ENCODE assay signal across 20 cellular contexts in the genomic region with DNA sequence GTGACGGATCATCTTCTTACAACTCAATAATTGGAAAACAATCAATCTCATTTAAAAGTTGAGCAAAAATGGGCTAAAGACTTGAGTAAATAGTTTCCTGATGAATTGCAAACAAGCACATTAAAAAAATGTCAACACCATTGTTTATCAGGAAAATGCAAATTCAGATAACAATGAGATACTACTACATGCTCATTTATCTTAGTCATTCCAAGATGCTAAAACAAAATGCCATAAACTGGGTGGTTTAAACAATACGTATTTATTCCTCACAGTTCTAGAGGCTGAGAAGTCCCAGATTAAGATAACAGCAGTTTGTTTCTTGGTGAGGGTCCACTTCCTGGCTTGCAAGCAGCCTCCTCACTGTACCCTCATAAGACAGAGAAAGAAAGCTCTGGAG.
DNase-seq lines count a peak whose midpoint lies in the region; ATAC-seq, FAIRE-seq and TF ChIP-seq lines count a peak whose summit lies in the region.
"Had no signal": no experiment of that assay in that cellular context is flagged by ENCODE, and none has a peak within 500 bp of the region (broad histone marks: within the 10 kb centered on the region; RNA-seq: fewer than 3 reads in every experiment).

No MANE protein-coding gene starts in this region.

- H3K36me3 Mint-ChIP-seq in GM23338 (ENCODE audit: low read depth) = no peaks in the 10 kb centered on the region
- H3K36me3 Mint-ChIP-seq: CD8-positive, alpha-beta T cell had no signal

- no peak overlapping the region for H3K27ac Mint-ChIP-seq in GM23338
- H3K27ac Mint-ChIP-seq: B cell; CD4-positive, alpha-beta T cell; CD8-positive, alpha-beta T cell had no signal

- no peaks in the 10 kb centered on the region for H3K79me1 ChIP-seq in mesendoderm (ENCODE audit: low read length)

- H3K79me2 ChIP-seq in GM23338 (replicated peaks; ENCODE audit: insufficient read depth) (no peaks in the 10 kb centered on the region), mesendoderm (ENCODE audit: control insufficient read depth, insufficient read depth, low read length) (no peaks in the 10 kb centered on the region)

- H4K5ac ChIP-seq in mesendoderm (ENCODE audit: low read length) = no peak overlapping the region

- peaks cover 14% of the 10 kb centered on the region for H3K4me1 Mint-ChIP-seq in GM23338
- H3K4me1 Mint-ChIP-seq: B cell had no signal

- no peak overlapping the region for H3K18ac ChIP-seq in mesendoderm (ENCODE audit: low read length)

- ATAC-seq in GM23338 = no peak
- ATAC-seq: A549; CD8-positive, alpha-beta T cell had no signal

- H3K27me3 ChIP-seq in GM23338 (ENCODE audit: insufficient read depth) (no peaks in the 10 kb centered on the region), mesendoderm (ENCODE audit: insufficient read depth, low read length, poor library complexity) (no peaks in the 10 kb centered on the region)
- H3K27me3 ChIP-seq: BLaER1 treated with 17β-estradiol and CSF1 and Interleukin-3, amounts not matched to agents 10 nM and 100 nM had no signal

- H3K36me3 ChIP-seq in GM23338 (ENCODE audit: insufficient read depth) (no peaks in the 10 kb centered on the region), mesendoderm (ENCODE audit: control insufficient read depth, insufficient read depth, low read length) (no peaks in the 10 kb centered on the region)
- H3K36me3 ChIP-seq: BLaER1 treated with 17β-estradiol and CSF1 and Interleukin-3, amounts not matched to agents 10 nM and 100 nM had no signal

- no peak overlapping the region for H2BK120ac ChIP-seq in mesendoderm (ENCODE audit: low read depth, low read length)

- H3K4ac ChIP-seq in mesendoderm (ENCODE audit: low read depth, low read length) = no peak overlapping the region

- H3K4me3 Mint-ChIP-seq in GM23338 = no peak overlapping the region
- H3K4me3 Mint-ChIP-seq: B cell; CD4-positive, alpha-beta T cell; CD8-positive, alpha-beta T cell had no signal

- H2BK5ac ChIP-seq in mesendoderm (ENCODE audit: low read length) = no peak overlapping the region

- H2AFZ ChIP-seq in GM23338 = no peak overlapping the region

- no peak for TF ChIP-seq POLR2A in GM12891 (IDR thresholded peaks at IDR 0.05; ENCODE audit: low read depth, low read length)

- peak; percentile 68 for FAIRE-seq in endometrium (lab: Jason Lieb, UNC)
- FAIRE-seq in GM12891 (lab: Jason Lieb, UNC) = no peak
- FAIRE-seq: A549, D721Med, GM12892, GM18507 had no signal

- H2BK15ac ChIP-seq in mesendoderm (replicated peaks; ENCODE audit: low read depth) = no peak overlapping the region

- peak; percentile 8 for DNase-seq in GM23338 (ENCODE audit: low spot score)
- DNase-seq in mesendoderm = peak; percentile 53
- DNase-seq in stimulated activated CD4-positive, alpha-beta T cell treated with anti-CD3 and anti-CD28 coated beads, Interleukin-15, amount 100 ng/mL, for 24 hours = no peak
- DNase-seq in GM12891 (ENCODE audit: insufficient read length, low spot score) = no peak
- DNase-seq: AML-193; Caco-2; Calu3; CD4-positive, alpha-beta T cell; CD8-positive, alpha-beta T cell; DMS79 treated with DMSO at 0.1 percent for 48 hours; GF-D8 had no signal

- peaks cover 2% of the 10 kb centered on the region for H3K27me3 Mint-ChIP-seq in GM23338 (ENCODE audit: insufficient read depth, low read depth, poor library complexity)
- H3K27me3 Mint-ChIP-seq: B cell; CD4-positive, alpha-beta T cell had no signal

- no peak overlapping the region for H4K8ac ChIP-seq in mesendoderm (ENCODE audit: low read depth, low read length)

- no peaks in the 10 kb centered on the region for H3K9me3 Mint-ChIP-seq in GM23338
- H3K9me3 Mint-ChIP-seq: CD4-positive, alpha-beta T cell; CD8-positive, alpha-beta T cell had no signal

- H2AK5ac ChIP-seq in mesendoderm (ENCODE audit: low read length) = no peak overlapping the region

- 0 out of 2 replicates have a peak, but pooled peaks cover 9% of the 10 kb centered on the region for H3K4me1 ChIP-seq in GM23338 (ENCODE audit: insufficient read depth)
- H3K4me1 ChIP-seq in mesendoderm (ENCODE audit: control insufficient read depth, low read depth, low read length) = no peaks in the 10 kb centered on the region
- H3K4me1 ChIP-seq: A549; BLaER1 treated with 17β-estradiol and CSF1 and Interleukin-3, amounts not matched to agents 10 nM and 100 nM had no signal

- no peaks in the 10 kb centered on the region for H4K20me1 ChIP-seq in GM23338 (replicated peaks; ENCODE audit: insufficient read depth)
- H4K20me1 ChIP-seq: BLaER1 treated with 17β-estradiol and CSF1 and Interleukin-3, amounts not matched to agents 10 nM and 100 nM had no signal

- no CpG with 5 or more reads among the region's 2 CpGs for WGBS in mesendoderm (ENCODE audit: extremely low coverage, insufficient coverage, low lambda C conversion rate)

- H3K27ac ChIP-seq in GM23338 (ENCODE audit: low read depth) = no peak overlapping the region
- H3K27ac ChIP-seq in mesendoderm (ENCODE audit: low read depth, low read length) = no peak overlapping the region
- H3K27ac ChIP-seq: 22Rv1; A549; BLaER1 treated with 17β-estradiol and CSF1 and Interleukin-3, amounts not matched to agents 10 nM and 100 nM; C4-2B had no signal

- no peaks in the 10 kb centered on the region for H3K9me2 ChIP-seq in GM23338 (ENCODE audit: insufficient read depth)

- H3K4me3 ChIP-seq in GM23338 = no peak overlapping the region
- no peak overlapping the region for H3K4me3 ChIP-seq in mesendoderm (ENCODE audit: low read length)
- H3K4me3 ChIP-seq: A549; BLaER1 treated with 17β-estradiol and CSF1 and Interleukin-3, amounts not matched to agents 10 nM and 100 nM had no signal

- no peak overlapping the region for H3K9ac ChIP-seq in mesendoderm (ENCODE audit: low read length)
- H3K9ac ChIP-seq: BLaER1 treated with 17β-estradiol and CSF1 and Interleukin-3, amounts not matched to agents 10 nM and 100 nM had no signal

- TF ChIP-seq CTCF in GM23338 (conservative IDR thresholded peaks at IDR 0.05; ENCODE audit: low read depth in 2 of 2) = no peak

- H3K4me2 ChIP-seq in GM23338 (peak overlapping the region; percentile 18; the same call in 1 of the 2 replicates), mesendoderm (ENCODE audit: low read length) (no peak overlapping the region)
- H3K4me2 ChIP-seq: A549; BLaER1 treated with 17β-estradiol and CSF1 and Interleukin-3, amounts not matched to agents 10 nM and 100 nM had no signal

- H3F3A ChIP-seq in GM23338 (replicated peaks; ENCODE audit: low read depth) = no peaks in the 10 kb centered on the region

- no peak overlapping the region for H3K23ac ChIP-seq in mesendoderm (ENCODE audit: low read length)

- H3K56ac ChIP-seq in mesendoderm (ENCODE audit: low read length) = no peak overlapping the region

TF ChIP-seq in GM23338, 12 proteins besides CTCF, POLR2A, EP300 and RAD21 (continues in another document):
- no peak for TF ChIP-seq CREB1 (CRISPR knock-in tag; IDR thresholded peaks at IDR 0.05; ENCODE audit: low read depth)
- TF ChIP-seq NANOG (IDR thresholded peaks at IDR 0.05; ENCODE audit: borderline replicate concordance) = peak; percentile 21; the same call in 1 of the 2 replicates
- TF ChIP-seq, protein P1, sequence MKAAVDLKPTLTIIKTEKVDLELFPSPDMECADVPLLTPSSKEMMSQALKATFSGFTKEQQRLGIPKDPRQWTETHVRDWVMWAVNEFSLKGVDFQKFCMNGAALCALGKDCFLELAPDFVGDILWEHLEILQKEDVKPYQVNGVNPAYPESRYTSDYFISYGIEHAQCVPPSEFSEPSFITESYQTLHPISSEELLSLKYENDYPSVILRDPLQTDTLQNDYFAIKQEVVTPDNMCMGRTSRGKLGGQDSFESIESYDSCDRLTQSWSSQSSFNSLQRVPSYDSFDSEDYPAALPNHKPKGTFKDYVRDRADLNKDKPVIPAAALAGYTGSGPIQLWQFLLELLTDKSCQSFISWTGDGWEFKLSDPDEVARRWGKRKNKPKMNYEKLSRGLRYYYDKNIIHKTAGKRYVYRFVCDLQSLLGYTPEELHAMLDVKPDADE (IDR thresholded peaks at IDR 0.05) = no peak
- no peak for TF ChIP-seq POLR2AphosphoS5 (IDR thresholded peaks at IDR 0.05; ENCODE audit: low read depth)

TF ChIP-seq in GM12891, 5 proteins besides CTCF, POLR2A, EP300 and RAD21:
- TF ChIP-seq POU2F2 (IDR thresholded peaks at IDR 0.05; ENCODE audit: low read depth, low read length) (no peak), TAF1 (IDR thresholded peaks at IDR 0.05; ENCODE audit: low read depth, low read length) (no peak), SPI1 (IDR thresholded peaks at IDR 0.05; ENCODE audit: low read depth, low read length) (no peak), POLR2AphosphoS5 (IDR thresholded peaks at IDR 0.05; ENCODE audit: low read depth, low read length) (no peak), PAX5 (IDR thresholded peaks at IDR 0.05; ENCODE audit: insufficient read depth, low read length, severe bottlenecking) (no peak)
TF ChIP-seq in GM12891: peak in this region for 0.

Comparison
In these comparisons a context has a peak if more than half of its experiments do, and no peak if none do; other contexts are left out.
1. DNase-seq: peak in GM23338 (single experiment) and mesendoderm (single experiment); none in stimulated activated CD4-positive, alpha-beta T cell treated with anti-CD3 and anti-CD28 coated beads, Interleukin-15, amount 100 ng/mL, for 24 hours (single experiment) and GM12891 (single experiment).